Comparison of ENCODE assay signal across 9 cellular contexts in the genomic region with DNA sequence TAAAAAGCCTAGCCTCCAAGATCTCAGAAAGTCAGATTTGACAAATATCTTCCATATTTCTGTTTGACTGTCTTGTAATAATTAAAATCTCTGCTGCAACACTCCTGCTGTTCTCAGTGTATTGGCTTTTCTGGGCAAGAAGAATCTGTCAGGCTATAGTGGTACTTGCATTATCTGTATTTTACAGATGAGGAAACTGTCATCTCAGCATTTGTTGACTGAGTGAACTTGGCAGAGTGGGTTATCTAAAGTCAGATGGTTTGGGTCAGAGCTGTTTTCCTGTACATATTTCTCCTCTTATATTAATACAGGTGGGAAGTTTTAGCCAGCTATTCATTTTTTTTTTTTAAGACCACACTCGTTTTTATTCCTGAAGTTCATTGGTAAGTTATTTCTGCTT.
"Had no signal": no experiment of that assay in that cellular context is flagged by ENCODE, and none has a peak within 500 bp of the region (broad histone marks: within the 10 kb centered on the region; RNA-seq: fewer than 3 reads in every experiment).

No MANE protein-coding gene starts in this region.

- ATAC-seq: HCT116 had no signal

- H3K9me3 ChIP-seq: HAP-1 had no signal

- H3K9ac ChIP-seq: GM23248 had no signal

- DNase-seq: GM23248, GOT3, H7, HFFc6, Kasumi-1, KG1 had no signal

- FAIRE-seq: HTR-8/SVneo had no signal

- H2AFZ ChIP-seq: GM23248 had no signal

- H3K36me3 ChIP-seq: HAP-1 had no signal

- H3K27ac ChIP-seq: GM23248 had no signal

- H3K4me3 ChIP-seq: GM23248, HAP-1 had no signal
